ENCODE assay signal across 8 cellular contexts in the genomic region with DNA sequence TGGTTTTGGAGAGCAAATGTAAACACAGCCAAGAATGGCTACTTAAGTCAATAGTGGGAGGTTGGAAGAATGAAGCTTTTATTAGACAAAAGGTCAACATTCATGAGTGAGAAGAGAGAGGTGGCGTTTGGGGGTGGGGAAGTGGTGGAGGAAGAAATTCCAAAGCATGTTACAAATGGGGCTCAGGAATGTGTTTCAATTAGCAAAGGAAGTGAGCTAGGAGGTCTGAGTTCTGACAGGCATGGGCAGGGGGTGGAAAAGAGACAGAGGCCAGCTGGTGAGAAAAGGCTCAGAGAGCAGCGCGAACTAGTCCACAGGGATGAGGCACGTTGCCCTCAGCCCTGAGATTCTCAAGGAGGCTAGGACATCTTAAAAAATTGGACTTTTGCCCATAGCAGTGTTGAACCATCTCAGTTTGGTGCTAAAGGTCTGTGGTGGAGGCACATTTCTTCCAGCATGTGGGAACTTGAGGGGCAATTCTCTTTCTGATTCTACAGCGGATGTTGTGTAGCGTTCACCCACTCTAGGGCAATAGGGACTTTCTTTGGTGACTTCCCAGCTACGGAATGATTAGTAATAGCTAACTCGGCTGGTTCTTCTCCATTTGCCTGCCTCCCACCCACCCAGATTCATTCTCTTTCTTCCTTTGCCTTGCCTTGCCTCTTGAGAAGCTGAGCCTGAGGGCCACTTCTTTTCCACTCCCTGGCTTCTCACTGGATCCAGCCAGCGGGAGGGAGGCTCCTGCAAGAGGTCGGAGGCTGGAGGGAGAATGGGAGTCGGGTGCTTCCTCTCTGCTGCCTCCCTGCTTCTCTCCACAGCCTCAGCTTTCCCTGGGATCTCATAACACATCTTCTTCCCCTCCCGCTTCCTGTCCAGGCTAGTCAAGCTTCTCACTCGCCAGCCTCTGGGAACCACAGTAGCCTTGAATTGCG. TPM values are rescaled to one million over a fixed set of nuclear protein-coding genes. Genes with fewer than 3 reads are reported as not detected.
A peak's percentile ranks its signal among the peaks of the same experiment; 100 is the strongest.
DNase-seq lines count a peak whose midpoint lies in the region; ATAC-seq and TF ChIP-seq lines count a peak whose summit lies in the region.

No MANE protein-coding gene starts in this region.

- CTCF ChIA-PET in AG04450 (lab: Charles Lee) = interaction anchor here (0.6 to 2.8 kb wide), 2 partner anchors 12 to 218 kb away, joined by 4 to 13 read pairs; no protein-coding TSS in a partner anchor

- WGBS in iPS DF 6.9 (ENCODE audit: insufficient coverage, insufficient read length) = no CpG with 5 or more reads among the region's 14 CpGs
- 73 to 74% (median 74%) methylated on average over 14 of the region's 14 CpGs for WGBS in stomach, 5 donors

- peak overlapping the region; percentile 57 for H3K27ac ChIP-seq in AG04450 (ENCODE audit: low read depth, low read length)
- H3K27ac ChIP-seq in iPS DF 6.9 (ENCODE audit: low read length) = no peak overlapping the region
- H3K27ac ChIP-seq in stomach = peak overlapping the region in 4 of 5 donors; percentile 36 to 63 (median 55)

- no peak for TF ChIP-seq CTCF in AG04450 (IDR thresholded peaks at IDR 0.05; ENCODE audit: low read depth, low read length)
- TF ChIP-seq CTCF in stomach (IDR thresholded peaks at IDR 0.05) = no peak

- H3K9me3 ChIP-seq in AG04450 (ENCODE audit: control insufficient read depth, insufficient read depth, low read length) = no peaks in the 10 kb centered on the region
- H3K9me3 ChIP-seq in iPS DF 6.9 (ENCODE audit: control insufficient read depth, insufficient read depth, low read length) = no peaks in the 10 kb centered on the region
- no peaks in the 10 kb centered on the region for H3K9me3 ChIP-seq in stomach

- ATAC-seq in GM18517 (IDR thresholded peaks at IDR 0.05; ENCODE audit: unreplicated experiment) (peak; percentile 51), HG02884 (IDR thresholded peaks at IDR 0.05; ENCODE audit: unreplicated experiment) (peak; percentile 43)

- no peak for TF ChIP-seq POLR2A in stomach (IDR thresholded peaks at IDR 0.05)

- no peaks in the 10 kb centered on the region for H3K27me3 ChIP-seq in AG04450 (ENCODE audit: control insufficient read depth, insufficient read depth, low read length)
- no peaks in the 10 kb centered on the region for H3K27me3 ChIP-seq in iPS DF 6.9 (ENCODE audit: control insufficient read depth, insufficient read depth, low read length)
- no peaks in the 10 kb centered on the region for H3K27me3 ChIP-seq in stomach

- DNase-seq in AG04450 (ENCODE audit: low read depth, low spot score) (peak; percentile 70), iPS DF 6.9 (ENCODE audit: low read depth, low spot score) (peak; percentile 31), stomach (no peak), SKM-1 treated with dmso at 0.1 percent for 144 hours (lab: John Stamatoyannopoulos, UW; ENCODE audit: unreplicated experiment) (no peak), NCI-H1105 (lab: John Stamatoyannopoulos, UW) (no peak)
- peak; percentile 24 for DNase-seq in activated CD4-positive, alpha-beta T cell treated with anti-CD3 and anti-CD28 coated beads for 48 hours

- H3K36me3 ChIP-seq in iPS DF 6.9 (ENCODE audit: control insufficient read depth, insufficient read depth, low read length) (no peaks in the 10 kb centered on the region), stomach (no peaks in the 10 kb centered on the region)

- TF ChIP-seq EP300 in stomach (IDR thresholded peaks at IDR 0.05) = no peak

- intact Hi-C loops in stomach (cut with DNase I; ENCODE audit: low total_unique reads) = no loop called here

- H3K4me3 ChIP-seq in AG04450 (ENCODE audit: low read depth, low read length) (no peak overlapping the region), iPS DF 6.9 (ENCODE audit: low read length) (no peak overlapping the region), stomach (no peak overlapping the region)

- POLR2A ChIA-PET in AG04450 (lab: Yijun Ruan, JAX) = interaction anchor here (0.7 to 1.1 kb wide), 4 partner anchors 15 to 151 kb away, joined by 3 to 7 read pairs (median 3); no protein-coding TSS in a partner anchor

- H3K4me1 ChIP-seq in iPS DF 6.9 (ENCODE audit: control insufficient read depth, insufficient read depth, low read length) = peaks cover 8% of the 10 kb centered on the region
- H3K4me1 ChIP-seq in stomach = peaks cover 32 to 52% (median 37%) of the 10 kb centered on the region in 4 donors

RNA-seq across cellular contexts. Expression of gene NEDD9, which starts 45.1 kb away (rescaled TPM):
- polyA plus RNA-seq in AG04450 (2011; rRNA removed) (7.2 and 10.9 TPM in 2 replicates), stomach (10 to 100 TPM in 1 of 3 donors, 1 to 10 TPM in 2; 4.2 to 19.6 (median 9.2) TPM)
- 17.2 and 31.1 TPM in 2 replicates for polyA minus RNA-seq in AG04450 (2011; rRNA and poly(A)+ RNA removed)
- 10 to 100 TPM; 11.3 to 97.9 (median 48.2) TPM for total RNA-seq in stomach

Comparison
In these comparisons a context has a peak if more than half of its experiments do, and no peak if none do; other contexts are left out.
1. DNase-seq: peak in AG04450 (single experiment), activated CD4-positive, alpha-beta T cell treated with anti-CD3 and anti-CD28 coated beads for 48 hours (single experiment) and iPS DF 6.9 (single experiment); none in stomach (single experiment), SKM-1 treated with dmso at 0.1 percent for 144 hours (single experiment) and NCI-H1105 (single experiment).